Comparison of ENCODE assay signal across 26 cellular contexts in genomic region chr1:23906731-23907130, GRCh38. TPM values are rescaled to one million over a fixed set of nuclear protein-coding genes. Genes with fewer than 3 reads are reported as not detected.
DNase-seq lines count a peak whose midpoint lies in the region; ATAC-seq, FAIRE-seq and TF ChIP-seq lines count a peak whose summit lies in the region.
"Had no signal": no experiment of that assay in that cellular context is flagged by ENCODE, and none has a peak within 500 bp of the region (broad histone marks: within the 10 kb centered on the region; RNA-seq: fewer than 3 reads in every experiment).

No MANE protein-coding gene starts in this region.

- peak overlapping the region; percentile 99 for H3K27ac Mint-ChIP-seq in activated B cell treated with CpG ODN at 0.5 μM for 24 hours
- H3K27ac Mint-ChIP-seq in stimulated activated naive B cell treated with anti-CD40 and anti-IgM and Interleukin-4, amounts not matched to agents 10 μg/mL and 1 μg/mL and 100 μg/mL, for 72 hours, result peak overlapping the region; percentile 71
- H3K27ac Mint-ChIP-seq: CD8-positive, alpha-beta T cell had no signal

- WGBS in gastroesophageal sphincter (ENCODE audit: low coverage in 1 of 2), 2 donors, result 86% methylated on average over 1 of the region's 1 CpG; no CpG with 5 or more reads in 1 of the 2 donors

- TF ChIP-seq POLR2A in gastroesophageal sphincter (IDR thresholded peaks at IDR 0.05), result no peak

- no peak for TF ChIP-seq EP300 in gastroesophageal sphincter (IDR thresholded peaks at IDR 0.05)

- intact Hi-C loops in activated B cell treated with CpG ODN at 0.5 μM for 24 hours (cut with micrococcal nuclease), result no loop called here

- POLR2A ChIA-PET in activated B cell treated with CpG ODN at 0.5 μM for 24 hours (lab: Charles Lee), result interaction anchor here (0.6 to 5.9 kb wide), 10 partner anchors 10 to 351 kb away, joined by 3 to 70 read pairs (median 6); partner anchors contain the start of genes HMGCL and PITHD1

- peaks cover 71% of the 10 kb centered on the region for H3K36me3 Mint-ChIP-seq in activated B cell treated with CpG ODN at 0.5 μM for 24 hours (ENCODE audit: low read depth)
- H3K36me3 Mint-ChIP-seq in stimulated activated naive B cell treated with anti-CD40 and anti-IgM and Interleukin-4, amounts not matched to agents 10 μg/mL and 1 μg/mL and 100 μg/mL, for 72 hours, result peaks cover 63 to 69% of the 10 kb centered on the region in 2 donors
- H3K36me3 Mint-ChIP-seq: CD8-positive, alpha-beta T cell had no signal

- peak overlapping the region; percentile 59 for H3K4me3 Mint-ChIP-seq in activated B cell treated with CpG ODN at 0.5 μM for 24 hours
- H3K4me3 Mint-ChIP-seq in stimulated activated naive B cell treated with anti-CD40 and anti-IgM and Interleukin-4, amounts not matched to agents 10 μg/mL and 1 μg/mL and 100 μg/mL, for 72 hours, result peak overlapping the region; percentile 13 to 56
- H3K4me3 Mint-ChIP-seq: CD8-positive, alpha-beta T cell had no signal

- no peak overlapping the region for H3K27ac ChIP-seq in gastroesophageal sphincter
- H3K27ac ChIP-seq: A549, KMS-11, SJSA1 had no signal

- TF ChIP-seq CTCF in activated B cell treated with CpG ODN at 0.5 μM for 24 hours (IDR thresholded peaks at IDR 0.05) (no peak), gastroesophageal sphincter (IDR thresholded peaks at IDR 0.05) (no peak)

- H3K36me3 ChIP-seq in gastroesophageal sphincter, result no peaks in the 10 kb centered on the region
- H3K36me3 ChIP-seq: SJSA1 had no signal

- H3K27me3 ChIP-seq in gastroesophageal sphincter, result peaks cover 63% of the 10 kb centered on the region

- peaks cover 0 to 12% (median 3%) of the 10 kb centered on the region in 3 donors for H3K4me1 ChIP-seq in gastroesophageal sphincter
- H3K4me1 ChIP-seq: A549, SJSA1 had no signal

- ATAC-seq in activated B cell treated with CpG ODN at 0.5 μM for 24 hours (ENCODE audit: low read depth) (no peak), gastroesophageal sphincter (no peak)
- no peak for ATAC-seq in stimulated activated naive B cell treated with anti-CD40 and anti-IgM and Interleukin-4, amounts not matched to agents 10 μg/mL and 1 μg/mL and 100 μg/mL, for 72 hours (replicated peaks)
- ATAC-seq: A549; CD8-positive, alpha-beta T cell; HCT116; Right ventricle myocardium inferior had no signal

- DNase-seq in GM18507 (ENCODE audit: extremely low spot score, insufficient read length, low read depth) (no peak), MV-4-11 (lab: John Stamatoyannopoulos, UW) (peak; percentile 29), activated B cell treated with CpG ODN at 0.5 μM for 24 hours (no peak), AG08395 (ENCODE audit: low spot score) (no peak), NCI-H146 (lab: John Stamatoyannopoulos, UW) (no peak)
- DNase-seq in stimulated activated naive B cell treated with anti-CD40 and anti-IgM and Interleukin-4, amounts not matched to agents 10 μg/mL and 1 μg/mL and 100 μg/mL, for 72 hours, result no peak
- DNase-seq: Calu3; CD8-positive, alpha-beta T cell; DMS153; NCI-H1092; NCI-H1436 treated with DMSO at 0.1 percent for 48 hours; NCI-H2029; NCI-H2227 treated with DMSO at 0.1 percent for 48 hours; NCI-H510A treated with DMSO at 0.1 percent for 48 hours; NCI-H748 treated with DMSO at 0.1 percent for 48 hours had no signal

- CTCF ChIA-PET in activated B cell treated with CpG ODN at 0.5 μM for 24 hours (lab: Charles Lee), result interaction anchor here (0.7 to 3.1 kb wide), 2 partner anchors 64 to 96 kb away, joined by 4 to 9 read pairs; no protein-coding TSS in a partner anchor

- no peak overlapping the region for H3K4me3 ChIP-seq in gastroesophageal sphincter
- H3K4me3 ChIP-seq: A549; BLaER1 treated with 17β-estradiol and CSF1 and Interleukin-3, amounts not matched to agents 10 nM and 100 nM; SJSA1 had no signal

- no peaks in the 10 kb centered on the region for H3K9me3 Mint-ChIP-seq in activated B cell treated with CpG ODN at 0.5 μM for 24 hours
- no peaks in the 10 kb centered on the region for H3K9me3 Mint-ChIP-seq in stimulated activated naive B cell treated with anti-CD40 and anti-IgM and Interleukin-4, amounts not matched to agents 10 μg/mL and 1 μg/mL and 100 μg/mL, for 72 hours
- H3K9me3 Mint-ChIP-seq: CD8-positive, alpha-beta T cell had no signal

- H3K27me3 Mint-ChIP-seq in activated B cell treated with CpG ODN at 0.5 μM for 24 hours, result no peaks in the 10 kb centered on the region
- no peaks in the 10 kb centered on the region for H3K27me3 Mint-ChIP-seq in stimulated activated naive B cell treated with anti-CD40 and anti-IgM and Interleukin-4, amounts not matched to agents 10 μg/mL and 1 μg/mL and 100 μg/mL, for 72 hours

- no peaks in the 10 kb centered on the region for H3K9me3 ChIP-seq in gastroesophageal sphincter
- H3K9me3 ChIP-seq: A549, SJSA1 had no signal

- peak; percentile 48 for FAIRE-seq in GM18507 (lab: Jason Lieb, UNC)
- FAIRE-seq: A549, H1, HTR-8/SVneo, RCC 7860 had no signal

- H3K4me1 Mint-ChIP-seq in activated B cell treated with CpG ODN at 0.5 μM for 24 hours, result peaks cover 93% of the 10 kb centered on the region
- H3K4me1 Mint-ChIP-seq in stimulated activated naive B cell treated with anti-CD40 and anti-IgM and Interleukin-4, amounts not matched to agents 10 μg/mL and 1 μg/mL and 100 μg/mL, for 72 hours, result peaks cover 57 to 93% of the 10 kb centered on the region in 2 donors

RNA-seq across cellular contexts. Expression of gene CNR2, which starts 6.4 kb away (rescaled TPM):
- 44.5 and 51.0 TPM in 2 replicates for total RNA-seq in activated B cell treated with CpG ODN at 0.5 μM for 24 hours
- not detected for total RNA-seq in gastroesophageal sphincter
- total RNA-seq: Calu3, Daoy, H1, Right ventricle myocardium inferior had no signal

RNA-seq across cellular contexts. Expression of gene FUCA1, which starts 38.6 kb away (rescaled TPM):
- total RNA-seq in activated B cell treated with CpG ODN at 0.5 μM for 24 hours (9.5 and 10.7 TPM in 2 replicates), gastroesophageal sphincter (10 to 100 TPM; 20.3 to 44.4 (median 23.5) TPM)

RNA-seq across cellular contexts. Expression of gene PNRC2, which starts 52.9 kb away (rescaled TPM):
- 175 and 184 TPM in 2 replicates for total RNA-seq in activated B cell treated with CpG ODN at 0.5 μM for 24 hours
- 100 to 1,000 TPM; 136 to 246 (median 207) TPM for total RNA-seq in gastroesophageal sphincter

Comparison
In these comparisons a context has a peak if more than half of its experiments do, and no peak if none do; other contexts are left out.
1. RNA of gene CNR2, which starts 6.4 kb away (total RNA-seq): 44.5 to 51.0 TPM in activated B cell treated with CpG ODN at 0.5 μM for 24 hours; not detected in gastroesophageal sphincter; every median in the first group is over 10 times any median in the second.